8 cellular contexts compared by ENCODE assay signal in genomic region chr9:34328983-34329832, GRCh38. TPM values are rescaled to one million over a fixed set of nuclear protein-coding genes. Genes with fewer than 3 reads are reported as not detected.
DNase-seq lines count a peak whose midpoint lies in the region; ATAC-seq and TF ChIP-seq lines count a peak whose summit lies in the region.

Gene KIF24, minus strand, starts transcription at chr9:34329268. Its CDS starts 17,922 bp downstream, at chr9:34311346.
Gene NUDT2, plus strand, starts transcription at chr9:34329569. Its CDS starts 9,471 bp downstream, at chr9:34339040.

- peak; percentile 93 for ATAC-seq in DND-41 (ENCODE audit: insufficient read depth, low read depth)
- ATAC-seq in GM21825 (IDR thresholded peaks at IDR 0.05; ENCODE audit: unreplicated experiment) = peak; percentile 90

- no peaks in the 10 kb centered on the region; the same call in 1 of the 2 replicates for H3K36me3 ChIP-seq in DND-41 (ENCODE audit: insufficient read depth, low read length)
- H3K36me3 ChIP-seq in KOPT-K1 (ENCODE audit: insufficient read depth, low read length) = no peaks in the 10 kb centered on the region
- no peaks in the 10 kb centered on the region for H3K36me3 ChIP-seq in Peyer's patch
- no peaks in the 10 kb centered on the region for H3K36me3 ChIP-seq in esophagus squamous epithelium
- H3K36me3 ChIP-seq in muscle layer of duodenum (ENCODE audit: control insufficient read depth in 1 of 2, insufficient read depth in 2 of 2, low read length in 2 of 2) = no peaks in the 10 kb centered on the region

- H3K4me3 ChIP-seq in DND-41 (ENCODE audit: low read depth in 1 of 2, low read length in 2 of 2) = peak within 1 kb of the TSS; percentile 81 to 87
- peak within 1 kb of the TSS; percentile 63 to 91 (median 74) for H3K4me3 ChIP-seq in Peyer's patch
- H3K4me3 ChIP-seq in esophagus squamous epithelium = peak within 1 kb of the TSS; percentile 67 to 89 (median 82)
- H3K4me3 ChIP-seq in muscle layer of duodenum (ENCODE audit: low read depth in 1 of 2, low read length in 2 of 2) = peak within 1 kb of the TSS; percentile 81 to 95

- peak within 1 kb of the TSS; percentile 84 for H3K9ac ChIP-seq in DND-41 (ENCODE audit: low read depth, low read length)

- H3K4me1 ChIP-seq in DND-41 (ENCODE audit: insufficient read depth, low read length) = peaks cover 36% of the 10 kb centered on the region
- peaks cover 0 to 28% (median 0%) of the 10 kb centered on the region in 4 donors for H3K4me1 ChIP-seq in Peyer's patch
- H3K4me1 ChIP-seq in esophagus squamous epithelium = peaks cover 12 to 41% (median 17%) of the 10 kb centered on the region in 3 donors
- peaks cover 0 to 19% of the 10 kb centered on the region in 2 donors for H3K4me1 ChIP-seq in muscle layer of duodenum (ENCODE audit: control insufficient read depth in 1 of 2, insufficient read depth in 2 of 2, low read length in 2 of 2)

- H3K27ac ChIP-seq in DND-41 (ENCODE audit: low read length) = peak within 1 kb of the TSS; percentile 94
- peak within 1 kb of the TSS; percentile 87 for H3K27ac ChIP-seq in KOPT-K1 (ENCODE audit: low read depth, low read length, poor library complexity, severe bottlenecking)
- peak within 1 kb of the TSS; percentile 91 to 96 (median 94) for H3K27ac ChIP-seq in Peyer's patch
- peak within 1 kb of the TSS; percentile 95 to 99 (median 96) for H3K27ac ChIP-seq in esophagus squamous epithelium
- H3K27ac ChIP-seq in muscle layer of duodenum (ENCODE audit: low read length) = peak within 1 kb of the TSS; percentile 98

- intact Hi-C loops in esophagus squamous epithelium (cut with DNase I) = no loop called here

- TF ChIP-seq POLR2A in Peyer's patch (IDR thresholded peaks at IDR 0.05) (peak; percentile 78 to 86), esophagus squamous epithelium (IDR thresholded peaks at IDR 0.05) (peak in 3 of 4 donors; percentile 65 to 76 (median 67))

- TF ChIP-seq CTCF in DND-41 (IDR thresholded peaks at IDR 0.05; ENCODE audit: borderline replicate concordance, extremely low read depth, low read length, poor library complexity, severe bottlenecking) (no peak), Peyer's patch (IDR thresholded peaks at IDR 0.05) (no peak), esophagus squamous epithelium (IDR thresholded peaks at IDR 0.05) (peak in 1 of 6 experiments; percentile 6)

- 0 to 2% methylated on average over 21 to 45 of the region's 64 CpGs for WGBS in esophagus squamous epithelium, 2 donors

- H3K79me2 ChIP-seq in DND-41 (ENCODE audit: insufficient read depth, low read length) = peaks cover 85% of the 10 kb centered on the region

- H3K4me2 ChIP-seq in DND-41 (ENCODE audit: insufficient read depth, low read length) = peak within 1 kb of the TSS; percentile 76

- H4K20me1 ChIP-seq in DND-41 (ENCODE audit: insufficient read depth, low read length) = 0 out of 2 replicates have a peak, but pooled peaks cover 6% of the 10 kb centered on the region

- no peaks in the 10 kb centered on the region for H3K27me3 ChIP-seq in DND-41 (ENCODE audit: insufficient read depth, low read length, poor library complexity)
- H3K27me3 ChIP-seq in Peyer's patch = no peaks in the 10 kb centered on the region
- H3K27me3 ChIP-seq in esophagus squamous epithelium = no peaks in the 10 kb centered on the region
- H3K27me3 ChIP-seq in muscle layer of duodenum (ENCODE audit: low read depth, low read length) = no peaks in the 10 kb centered on the region

- peak within 1 kb of the TSS; percentile 89 for H2AFZ ChIP-seq in DND-41 (ENCODE audit: low read depth, low read length)

- H3K9me3 ChIP-seq in DND-41 (ENCODE audit: insufficient read depth, low read length, severe bottlenecking) = no peaks in the 10 kb centered on the region
- H3K9me3 ChIP-seq in KOPT-K1 (ENCODE audit: insufficient read depth, low read length, poor library complexity, severe bottlenecking) = no peaks in the 10 kb centered on the region
- H3K9me3 ChIP-seq in Peyer's patch = no peaks in the 10 kb centered on the region
- H3K9me3 ChIP-seq in esophagus squamous epithelium = no peaks in the 10 kb centered on the region
- H3K9me3 ChIP-seq in muscle layer of duodenum (ENCODE audit: control insufficient read depth in 1 of 2, low read length in 2 of 2) = no peaks in the 10 kb centered on the region

- DNase-seq in DND-41 (peak; percentile 97), Peyer's patch (peak; percentile 94 to 99 (median 96)), activated T-helper 1 cell treated with Interleukin-2 at 50 U/mL for 16 hours (ENCODE audit: low read depth) (peak; percentile 90), esophagus squamous epithelium (lab: John Stamatoyannopoulos, UW) (peak; percentile 95)
- peak; percentile 85 for DNase-seq in stimulated activated CD8-positive, alpha-beta memory T cell treated with anti-CD3 and anti-CD28 coated beads, Interleukin-7, amount 100 ng/mL, for 24 hours (ENCODE audit: low read depth)

RNA-seq across cellular contexts. Expression of gene KIF24, which starts in this region (rescaled TPM):
- 1 to 10 TPM; 2.1 to 5.2 (median 2.9) TPM for total RNA-seq in Peyer's patch
- 1 to 10 TPM; 1.5 to 2.9 (median 1.6) TPM for total RNA-seq in esophagus squamous epithelium

RNA-seq across cellular contexts. Expression of gene NUDT2, which starts in this region (rescaled TPM):
- 10 to 100 TPM in 3 of 4 donors, not detected in 1; 13.8 to 20.0 (median 14.7) TPM for total RNA-seq in Peyer's patch
- 10 to 100 TPM in 3 of 4 donors, 1 to 10 TPM in 1; 9.2 to 29.3 (median 17.8) TPM for total RNA-seq in esophagus squamous epithelium

Comparison
In these comparisons a context has a peak if more than half of its experiments do, and no peak if none do; other contexts are left out.
1. Peak in every context shown above with its lines: DNase-seq, ATAC-seq, H3K4me3 ChIP-seq and H3K27ac ChIP-seq.